In the genomic region with DNA sequence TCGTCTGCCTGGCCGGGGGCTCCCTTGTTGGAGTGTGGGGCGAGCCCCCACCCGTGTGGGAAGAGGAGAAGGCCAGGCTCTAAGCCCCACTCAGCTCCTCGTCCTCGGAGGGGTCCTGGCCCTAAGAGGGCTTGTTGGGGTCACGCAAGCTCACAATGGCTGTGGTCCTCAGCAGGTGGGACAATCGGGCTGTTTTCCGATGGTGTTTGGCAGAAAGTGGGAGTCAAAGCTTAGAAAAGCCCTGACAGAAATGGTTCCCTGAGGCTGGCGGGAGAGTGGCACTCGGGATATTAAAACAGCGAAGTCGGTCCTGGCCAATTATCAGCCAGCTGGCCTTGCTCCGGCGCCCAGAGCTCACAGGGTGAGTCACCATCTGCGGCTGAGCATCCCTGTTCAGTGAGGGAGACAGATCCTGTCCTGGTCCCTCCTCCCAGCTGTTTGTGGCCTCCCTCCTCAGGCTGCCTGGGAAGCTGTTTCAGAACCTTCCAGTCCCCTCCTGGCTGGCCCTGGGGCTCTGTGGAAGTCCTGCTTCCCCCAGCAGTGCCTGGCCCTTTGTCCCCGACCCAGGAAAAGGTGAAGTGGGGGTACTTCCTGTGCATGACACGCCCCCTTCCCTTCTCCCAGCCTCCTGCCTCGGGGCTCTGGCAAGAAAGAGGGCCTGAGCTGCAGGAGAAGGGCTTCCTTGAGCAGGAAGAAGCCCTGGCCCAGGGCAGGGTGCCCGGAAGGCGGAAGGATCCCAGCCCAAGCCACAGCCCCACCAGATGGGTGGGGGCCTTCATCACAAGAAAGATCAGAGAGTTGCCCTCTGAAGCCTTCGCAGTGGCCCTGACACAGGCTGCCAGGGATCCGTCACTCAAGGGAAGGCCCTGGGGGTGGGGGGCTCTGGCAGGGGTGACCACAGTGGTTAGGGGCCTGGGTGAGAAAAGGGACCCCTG, we compare ENCODE assay signal across 11 cellular contexts. TPM values are rescaled to one million over a fixed set of nuclear protein-coding genes. Genes with fewer than 3 reads are reported as not detected.
DNase-seq lines count a peak whose midpoint lies in the region; ATAC-seq and TF ChIP-seq lines count a peak whose summit lies in the region.
"Had no signal": no experiment of that assay in that cellular context is flagged by ENCODE, and none has a peak within 500 bp of the region (broad histone marks: within the 10 kb centered on the region; RNA-seq: fewer than 3 reads in every experiment).

No MANE protein-coding gene starts in this region.

- DNase-seq in EL (peak; percentile 63), NCI-H2107 (lab: John Stamatoyannopoulos, UW) (peak; percentile 18), MCF 10A (ENCODE audit: unreplicated experiment) (peak; percentile 29), non-pigmented ciliary epithelial cell (ENCODE audit: low read depth) (peak; percentile 20), GM10266 (ENCODE audit: extremely low spot score) (no peak)
- DNase-seq: activated CD4-positive, alpha-beta T cell treated with anti-CD3 and anti-CD28 coated beads for 1 hour; stimulated activated CD4-positive, alpha-beta T cell treated with anti-CD3 and anti-CD28 coated beads, Interleukin-4, amount 100 ng/mL, for 1 hour had no signal

- no peak overlapping the region for H3K27ac Mint-ChIP-seq in MCF 10A (ENCODE audit: low read depth, unreplicated experiment)
- H3K27ac Mint-ChIP-seq: memory B cell had no signal

- intact Hi-C loops in MCF 10A (cut with micrococcal nuclease) = no loop called here

- H3K4me3 Mint-ChIP-seq in MCF 10A (ENCODE audit: unreplicated experiment) = no peak overlapping the region
- H3K4me3 Mint-ChIP-seq: memory B cell had no signal

- H3K36me3 Mint-ChIP-seq in MCF 10A (ENCODE audit: insufficient read depth, unreplicated experiment) = no peaks in the 10 kb centered on the region
- H3K36me3 Mint-ChIP-seq: memory B cell had no signal

- no peaks in the 10 kb centered on the region for H3K4me1 Mint-ChIP-seq in MCF 10A (ENCODE audit: insufficient read depth, unreplicated experiment)
- H3K4me1 Mint-ChIP-seq: memory B cell had no signal

- ATAC-seq in HG02885 (IDR thresholded peaks at IDR 0.05; ENCODE audit: poor library complexity, unreplicated experiment) = no peak
- no peak for ATAC-seq in GM18517 (IDR thresholded peaks at IDR 0.05; ENCODE audit: unreplicated experiment)

- peaks cover 11% of the 10 kb centered on the region for H3K9me3 Mint-ChIP-seq in MCF 10A (ENCODE audit: unreplicated experiment)
- H3K9me3 Mint-ChIP-seq: memory B cell had no signal

- TF ChIP-seq CTCF in MCF 10A (IDR thresholded peaks at IDR 0.05; ENCODE audit: unreplicated experiment) (no peak), GM10266 (IDR thresholded peaks at IDR 0.05; ENCODE audit: control insufficient read depth, insufficient read depth, low read depth, missing control alignments) (no peak)

- POLR2A ChIA-PET in MCF 10A (lab: Yijun Ruan, JAX) = no interaction called here

- no TSS peak for BruUV-seq in MCF 10A (replicated peaks; lab: Mats Ljungman, UMichigan)

- no peaks in the 10 kb centered on the region for H3K27me3 Mint-ChIP-seq in MCF 10A (ENCODE audit: insufficient read depth, unreplicated experiment)

- CTCF ChIA-PET in MCF 10A (lab: Yijun Ruan, JAX) = interaction anchor here (1.5 to 2.0 kb wide), 2 partner anchors 164 to 250 kb away, joined by 4 to 7 read pairs; no protein-coding TSS in a partner anchor

RNA-seq across cellular contexts. Expression of a gene that starts 53.6 kb away (rescaled TPM):
- total RNA-seq in MCF 10A (2022) = not detected in 2 replicates
- total RNA-seq: dermis microvascular lymphatic vessel endothelial cell had no signal
